In the genomic region with DNA sequence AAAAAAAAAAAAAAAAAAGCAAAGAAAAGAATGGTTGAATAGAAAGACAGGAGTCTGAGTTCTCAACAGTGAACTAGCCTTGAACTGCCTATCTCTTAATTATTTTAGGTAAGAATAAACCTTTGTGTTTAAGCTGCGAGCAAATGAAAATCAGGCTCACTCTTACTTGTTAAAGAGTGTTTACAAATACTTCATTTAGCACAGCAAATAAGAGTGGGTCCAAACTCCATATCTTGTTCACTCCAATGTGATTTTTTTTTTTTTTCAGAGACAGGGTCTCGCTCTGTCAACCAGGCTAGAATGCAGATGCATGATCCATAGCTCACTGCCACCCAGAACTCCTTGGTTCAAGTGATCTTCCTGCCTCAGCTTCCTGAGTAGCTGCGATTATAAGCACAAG, we compare ENCODE assay signal across 7 cellular contexts.
"Had no signal": no experiment of that assay in that cellular context is flagged by ENCODE, and none has a peak within 500 bp of the region (broad histone marks: within the 10 kb centered on the region; RNA-seq: fewer than 3 reads in every experiment).

No MANE protein-coding gene starts in this region.

- H3K27ac Mint-ChIP-seq: IgD-negative memory B cell had no signal

- H3K27ac ChIP-seq: GM23248 had no signal

- H3K4me1 Mint-ChIP-seq: H9, IgD-negative memory B cell had no signal

- H3K9me3 Mint-ChIP-seq: H9, IgD-negative memory B cell had no signal

- H3K4me3 ChIP-seq: GM23248 had no signal

- H3K9ac ChIP-seq: GM23248 had no signal

- H2AFZ ChIP-seq: GM23248 had no signal

- H3K4me3 Mint-ChIP-seq: H9, IgD-negative memory B cell had no signal

- FAIRE-seq: HTR-8/SVneo had no signal

- DNase-seq: GM23248, GOT3, H9, HCEC 1CT, KBM-7 had no signal

- H3K27me3 Mint-ChIP-seq: IgD-negative memory B cell had no signal
